In the genomic region with DNA sequence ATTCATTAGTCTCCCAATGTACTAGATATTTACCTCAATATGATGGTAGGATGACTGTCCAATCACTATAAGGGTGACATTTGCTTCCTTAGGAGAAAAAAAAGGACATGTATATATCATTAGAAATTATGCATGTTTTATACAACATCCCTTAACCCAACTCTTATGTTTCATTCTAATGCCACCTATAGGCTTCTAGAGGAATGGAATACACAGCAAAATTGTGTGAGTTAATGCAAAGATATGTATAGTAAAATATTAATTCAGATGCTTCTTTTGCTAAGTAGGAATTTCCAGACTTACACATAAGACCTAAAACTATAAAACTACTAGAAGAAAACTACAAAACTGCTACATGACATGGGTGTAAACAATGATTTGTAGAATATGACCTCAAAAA, we compare ENCODE assay signal across 10 cellular contexts. TPM values are rescaled to one million over a fixed set of nuclear protein-coding genes. Genes with fewer than 3 reads are reported as not detected.
A peak's percentile ranks its signal among the peaks of the same experiment; 100 is the strongest.
DNase-seq lines count a peak whose midpoint lies in the region; ATAC-seq and TF ChIP-seq lines count a peak whose summit lies in the region.
"Had no signal": no experiment of that assay in that cellular context is flagged by ENCODE, and none has a peak within 500 bp of the region (broad histone marks: within the 10 kb centered on the region; RNA-seq: fewer than 3 reads in every experiment).

No MANE protein-coding gene starts in this region.

- no peaks in the 10 kb centered on the region for H3K79me2 ChIP-seq in OCI-LY3 (ENCODE audit: low read length)

- no peak overlapping the region for H3K4me2 ChIP-seq in OCI-LY3 (ENCODE audit: low read length)

- H3K4me3 ChIP-seq in OCI-LY3 (ENCODE audit: low read length) = no peak overlapping the region
- no peak overlapping the region for H3K4me3 ChIP-seq in epithelial cell of proximal tubule (ENCODE audit: low read depth, low read length)

- H3K4me1 ChIP-seq in OCI-LY3 (ENCODE audit: low read length) = peaks cover 4% of the 10 kb centered on the region

- H3K36me3 Mint-ChIP-seq in activated T-helper 17 cell treated with anti-CD3 and anti-CD28 coated beads, Interleukin-2, amount 50 U/mL, for 72 hours (ENCODE audit: low read depth) = peaks cover 52% of the 10 kb centered on the region

- ATAC-seq in activated T-helper 17 cell treated with anti-CD3 and anti-CD28 coated beads, Interleukin-2, amount 50 U/mL, for 72 hours (replicated peaks) = no peak
- no peak for ATAC-seq in GM21390 (IDR thresholded peaks at IDR 0.05; ENCODE audit: unreplicated experiment)

- H3K27ac ChIP-seq in OCI-LY3 (ENCODE audit: low read length) = no peak overlapping the region
- H3K27ac ChIP-seq: neutrophil had no signal

- no peak overlapping the region for H3K27ac Mint-ChIP-seq in activated T-helper 17 cell treated with anti-CD3 and anti-CD28 coated beads, Interleukin-2, amount 50 U/mL, for 72 hours

- DNase-seq in A172 (ENCODE audit: low spot score) (peak; percentile 41), epithelial cell of proximal tubule (ENCODE audit: low read depth) (no peak), HuH-7 (ENCODE audit: low spot score) (no peak)
- DNase-seq in activated naive CD4-positive, alpha-beta T cell (lab: John Stamatoyannopoulos, UW) = no peak
- DNase-seq: activated naive CD4-positive, alpha-beta T cell treated with anti-CD3 and anti-CD28 coated beads, Interleukin-2, amount 50 U/mL, for 16 hours had no signal

- TF ChIP-seq CTCF in GM12872 (IDR thresholded peaks at IDR 0.05; ENCODE audit: insufficient read depth, low read depth, low read length) (peak; percentile 31; the same call in 1 of the 3 replicates), OCI-LY3 (IDR thresholded peaks at IDR 0.05; ENCODE audit: low read depth, low read length) (peak; percentile 69), epithelial cell of proximal tubule (conservative IDR thresholded peaks at IDR 0.05; ENCODE audit: low read depth, low read length) (peak; percentile 42)

- H4K20me1 ChIP-seq in OCI-LY3 (ENCODE audit: insufficient read depth, low read length) = no peaks in the 10 kb centered on the region

- no peaks in the 10 kb centered on the region for H3K36me3 ChIP-seq in OCI-LY3 (replicated peaks; ENCODE audit: low read depth, low read length)
- H3K36me3 ChIP-seq: neutrophil had no signal

- no peak overlapping the region for H3K9ac ChIP-seq in OCI-LY3 (ENCODE audit: low read length)

- no peaks in the 10 kb centered on the region for H3K27me3 Mint-ChIP-seq in activated T-helper 17 cell treated with anti-CD3 and anti-CD28 coated beads, Interleukin-2, amount 50 U/mL, for 72 hours

- H2AFZ ChIP-seq in OCI-LY3 (ENCODE audit: low read depth, low read length) = no peak overlapping the region

- H3K4me1 Mint-ChIP-seq in activated T-helper 17 cell treated with anti-CD3 and anti-CD28 coated beads, Interleukin-2, amount 50 U/mL, for 72 hours = peaks cover 7% of the 10 kb centered on the region

- H3K4me3 Mint-ChIP-seq in activated T-helper 17 cell treated with anti-CD3 and anti-CD28 coated beads, Interleukin-2, amount 50 U/mL, for 72 hours = no peak overlapping the region

- H3K9me3 ChIP-seq in OCI-LY3 (ENCODE audit: insufficient read depth, low read length) = no peaks in the 10 kb centered on the region
- H3K9me3 ChIP-seq: neutrophil had no signal

- no peaks in the 10 kb centered on the region for H3K27me3 ChIP-seq in OCI-LY3 (ENCODE audit: low read depth, low read length)

- no peaks in the 10 kb centered on the region for H3K9me3 Mint-ChIP-seq in activated T-helper 17 cell treated with anti-CD3 and anti-CD28 coated beads, Interleukin-2, amount 50 U/mL, for 72 hours

RNA-seq across cellular contexts. Expression of gene PRXL2C, which starts 3.5 kb away (rescaled TPM):
- total RNA-seq in A172 (2014; rRNA removed; shearing (Covaris generic)) = 37.4 and 38.4 TPM in 2 replicates
- total RNA-seq in epithelial cell of proximal tubule = 12.6 and 17.2 TPM in 2 replicates
- total RNA-seq in activated T-helper 17 cell treated with anti-CD3 and anti-CD28 coated beads, Interleukin-2, amount 50 U/mL, for 72 hours = 10 to 100 TPM; 12.7 to 18.7 TPM

RNA-seq across cellular contexts. Expression of gene CDC14B, which starts 32.0 kb away (rescaled TPM):
- 24.0 and 27.1 TPM in 2 replicates for total RNA-seq in A172 (2014; rRNA removed; shearing (Covaris generic))
- total RNA-seq in epithelial cell of proximal tubule = 9.1 and 11.2 TPM in 2 replicates
- 1 to 10 TPM; 2.4 to 6.5 TPM for total RNA-seq in activated T-helper 17 cell treated with anti-CD3 and anti-CD28 coated beads, Interleukin-2, amount 50 U/mL, for 72 hours
